Comparison of ENCODE assay signal across 15 cellular contexts in the genomic region with DNA sequence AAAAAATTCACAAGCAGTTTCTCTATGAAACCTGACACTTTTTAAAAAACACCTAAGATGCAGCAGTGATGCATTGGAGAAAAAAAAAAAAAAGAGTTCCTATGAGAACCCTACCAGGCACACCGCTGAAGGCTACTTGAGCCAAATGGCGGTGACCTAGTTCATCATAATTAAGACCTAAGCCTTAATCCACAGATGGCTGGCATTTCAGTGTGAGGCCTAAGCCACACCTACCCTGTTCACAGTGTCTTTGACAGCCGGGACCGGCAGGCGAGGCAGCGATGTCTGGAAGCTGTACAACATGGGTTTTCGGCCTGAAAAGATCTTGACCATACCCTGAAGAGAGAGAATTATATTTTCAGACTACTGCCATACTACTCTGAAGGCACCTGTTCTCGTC. TPM values are rescaled to one million over a fixed set of nuclear protein-coding genes. Genes with fewer than 3 reads are reported as not detected.
DNase-seq lines count a peak whose midpoint lies in the region; ATAC-seq and TF ChIP-seq lines count a peak whose summit lies in the region.
"Had no signal": no experiment of that assay in that cellular context is flagged by ENCODE, and none has a peak within 500 bp of the region (broad histone marks: within the 10 kb centered on the region; RNA-seq: fewer than 3 reads in every experiment).

No MANE protein-coding gene starts in this region.

- no peaks in the 10 kb centered on the region for H3K4me1 ChIP-seq in left lung
- H3K4me1 ChIP-seq: A549, BE2C had no signal

- H3K27me3 Mint-ChIP-seq in T-helper 17 cell (no peaks in the 10 kb centered on the region), nephron progenitor cell (ENCODE audit: low read depth, poor library complexity) (peaks cover 7% of the 10 kb centered on the region)
- H3K27me3 Mint-ChIP-seq: CD4-positive, alpha-beta memory T cell had no signal

- peaks cover 5% of the 10 kb centered on the region for H3K4me1 Mint-ChIP-seq in T-helper 17 cell
- no peaks in the 10 kb centered on the region for H3K4me1 Mint-ChIP-seq in nephron progenitor cell

- H3K27ac ChIP-seq in left lung, result no peak overlapping the region
- H3K27ac ChIP-seq: A549, C4-2B, GM23248 had no signal

- H3K9me3 Mint-ChIP-seq in nephron progenitor cell, result no peaks in the 10 kb centered on the region
- H3K9me3 Mint-ChIP-seq: CD4-positive, alpha-beta memory T cell had no signal

- intact Hi-C loops in left lung (cut with DNase I), result no loop called here

- H3K27me3 ChIP-seq in left lung, result no peaks in the 10 kb centered on the region
- H3K27me3 ChIP-seq: BE2C had no signal

- ATAC-seq in T-helper 17 cell, result no peak
- ATAC-seq in left lung, result no peak
- ATAC-seq: A549, GM12878, HCT116, HepG2 had no signal

- H3K27ac Mint-ChIP-seq in T-helper 17 cell (peak overlapping the region; percentile 11), nephron progenitor cell (no peak overlapping the region)

- H3K4me3 ChIP-seq in left lung, result no peak overlapping the region
- H3K4me3 ChIP-seq: A549, GM12878, GM23248 had no signal

- peak; percentile 55 for DNase-seq in D341Med (ENCODE audit: low spot score)
- DNase-seq in G401 (ENCODE audit: low spot score), result peak; percentile 91
- DNase-seq in T-helper 17 cell, result no peak
- DNase-seq in cerebellar nuclear complex (lab: John Stamatoyannopoulos, UW), result peak; percentile 48 to 57
- DNase-seq in left lung, result no peak
- DNase-seq in nephron progenitor cell, result no peak
- no peak for DNase-seq in NCI-H510A treated with DMSO at 0.1 percent for 48 hours (lab: John Stamatoyannopoulos, UW)
- DNase-seq: BE2C; CD4-positive, alpha-beta memory T cell; GM23248 had no signal

- H3K9me3 ChIP-seq in T-helper 17 cell (ENCODE audit: control insufficient read depth, low read length, poor library complexity, severe bottlenecking), result no peaks in the 10 kb centered on the region
- no peaks in the 10 kb centered on the region for H3K9me3 ChIP-seq in left lung
- H3K9me3 ChIP-seq: A549, BE2C had no signal

- in situ Hi-C loops in G401 (cut with HindIII; ENCODE audit: low sequenced_read_pairs), result no loop called here

- TF ChIP-seq CTCF in left lung (IDR thresholded peaks at IDR 0.05), result no peak
- no peak for TF ChIP-seq CTCF in nephron progenitor cell (IDR thresholded peaks at IDR 0.05)

- peaks cover 0 to 97% of the 10 kb centered on the region in 2 donors for H3K36me3 ChIP-seq in left lung

- H3K36me3 Mint-ChIP-seq in T-helper 17 cell (ENCODE audit: low read depth), result peaks cover 10% of the 10 kb centered on the region
- no peaks in the 10 kb centered on the region for H3K36me3 Mint-ChIP-seq in nephron progenitor cell (ENCODE audit: low read depth)

- H3K4me3 Mint-ChIP-seq in T-helper 17 cell, result no peak overlapping the region
- H3K4me3 Mint-ChIP-seq in nephron progenitor cell, result no peak overlapping the region
- H3K4me3 Mint-ChIP-seq: CD4-positive, alpha-beta memory T cell had no signal

RNA-seq across cellular contexts. Expression of a gene that starts 38.0 kb away (rescaled TPM):
- 1.2 and 1.9 TPM in 2 replicates for total RNA-seq in G401 (2014; rRNA removed; shearing (Covaris generic))
- total RNA-seq in T-helper 17 cell (10 to 100 TPM; 29.5 to 33.3 TPM), left lung (10 to 100 TPM; 50.0 to 83.9 TPM)

RNA-seq across cellular contexts. Expression of a gene that starts 52.4 kb away (rescaled TPM):
- 3.6 and 9.5 TPM in 2 replicates for total RNA-seq in G401 (2014; rRNA removed; shearing (Covaris generic))
- total RNA-seq in T-helper 17 cell, result 1 to 10 TPM; 5.0 to 5.5 TPM
- total RNA-seq in left lung, result 1 to 10 TPM; 1.1 to 2.2 TPM
- total RNA-seq: GM23248 had no signal

Comparison
In these comparisons a context has a peak if more than half of its experiments do, and no peak if none do; other contexts are left out.
1. DNase-seq: peak in D341Med (single experiment), G401 (single experiment) and cerebellar nuclear complex (2 of 2); none in T-helper 17 cell (0 of 3), left lung (0 of 2), nephron progenitor cell (single experiment) and NCI-H510A treated with DMSO at 0.1 percent for 48 hours (single experiment).
2. RNA of a gene that starts 38.0 kb away (total RNA-seq): 50.0 to 83.9 TPM in left lung and 29.5 to 33.3 TPM in T-helper 17 cell; 1.2 to 1.9 TPM in G401; every median in the first group is over 10 times any median in the second.